In genomic region chr22:39208013-39208680, GRCh38 we compare ENCODE assay signal across 20 cellular contexts. TPM values are rescaled to one million over a fixed set of nuclear protein-coding genes. Genes with fewer than 3 reads are reported as not detected.
DNase-seq lines count a peak whose midpoint lies in the region; ATAC-seq and TF ChIP-seq lines count a peak whose summit lies in the region.
"Had no signal": no experiment of that assay in that cellular context is flagged by ENCODE, and none has a peak within 500 bp of the region (broad histone marks: within the 10 kb centered on the region; RNA-seq: fewer than 3 reads in every experiment).

No MANE protein-coding gene starts in this region.

- no peak overlapping the region for H3K4me2 ChIP-seq in neuronal stem cell (ENCODE audit: insufficient read depth, low read length, poor library complexity, severe bottlenecking)
- no peak overlapping the region for H3K4me2 ChIP-seq in MM.1S (ENCODE audit: low read depth, low read length)

- no peak for DNase-seq in CD4-positive, CD25-positive, alpha-beta regulatory T cell
- DNase-seq in D341Med (ENCODE audit: low spot score) (peak; percentile 9), coronary artery (ENCODE audit: low spot score) (peak; percentile 58), neuronal stem cell (ENCODE audit: low spot score) (no peak), MM.1S (no peak), G401 (ENCODE audit: low spot score) (no peak), brain microvascular endothelial cell (no peak)
- DNase-seq: colonic mucosa, DMS79, foreskin melanocyte, Kasumi-1, left ventricle myocardium superior, naive B cell, NCI-H1436, NCI-H2227 treated with DMSO at 0.1 percent for 48 hours, thyroid gland, WERI-Rb-1 had no signal

- H3K4me3 Mint-ChIP-seq in CD4-positive, CD25-positive, alpha-beta regulatory T cell: peak overlapping the region in 1 of 4 donors; percentile 56

- H3K9me3 ChIP-seq in CD4-positive, CD25-positive, alpha-beta regulatory T cell (ENCODE audit: control insufficient read depth in 2 of 2, low read length in 2 of 2): no peaks in the 10 kb centered on the region
- H3K9me3 ChIP-seq in neuronal stem cell (replicated peaks in 1 of 2; ENCODE audit: control insufficient read depth in 2 of 2, insufficient read depth in 1 of 2, low read depth in 1 of 2, low read length in 2 of 2): no peaks in the 10 kb centered on the region
- H3K9me3 ChIP-seq in MM.1S (replicated peaks; ENCODE audit: insufficient read depth, low read length): no peaks in the 10 kb centered on the region
- H3K9me3 ChIP-seq: ascending aorta, colonic mucosa, prostate gland had no signal

- peak overlapping the region; percentile 63 for H2BK12ac ChIP-seq in neuronal stem cell (ENCODE audit: low read length)

- H3K27me3 Mint-ChIP-seq in CD4-positive, CD25-positive, alpha-beta regulatory T cell: peaks cover 7% of the 10 kb centered on the region

- H2AFZ ChIP-seq in neuronal stem cell (ENCODE audit: low read length) (no peak overlapping the region), MM.1S (ENCODE audit: low read length) (no peak overlapping the region)

- no peaks in the 10 kb centered on the region for H3K27me3 ChIP-seq in CD4-positive, CD25-positive, alpha-beta regulatory T cell (ENCODE audit: control insufficient read depth, insufficient read depth, low read length)
- H3K27me3 ChIP-seq in neuronal stem cell (ENCODE audit: control insufficient read depth in 3 of 3, insufficient read depth in 3 of 3, low read depth in 1 of 3, low read length in 3 of 3): no peaks in the 10 kb centered on the region
- no peaks in the 10 kb centered on the region for H3K27me3 ChIP-seq in MM.1S (replicated peaks; ENCODE audit: insufficient read depth, low read length)
- H3K27me3 ChIP-seq in brain microvascular endothelial cell (replicated peaks): no peaks in the 10 kb centered on the region
- H3K27me3 ChIP-seq: ascending aorta, colonic mucosa, thyroid gland had no signal

- H3K9me3 Mint-ChIP-seq in CD4-positive, CD25-positive, alpha-beta regulatory T cell: no peaks in the 10 kb centered on the region
- H3K9me3 Mint-ChIP-seq: naive B cell had no signal

- H3K36me3 ChIP-seq in CD4-positive, CD25-positive, alpha-beta regulatory T cell (ENCODE audit: control insufficient read depth, insufficient read depth, low read length): no peaks in the 10 kb centered on the region
- H3K36me3 ChIP-seq in neuronal stem cell (replicated peaks in 1 of 2; ENCODE audit: control insufficient read depth in 2 of 2, insufficient read depth in 2 of 2, low read length in 2 of 2) (no peaks in the 10 kb centered on the region), MM.1S (replicated peaks; ENCODE audit: insufficient read depth, low read length) (no peaks in the 10 kb centered on the region), brain microvascular endothelial cell (replicated peaks) (no peaks in the 10 kb centered on the region)
- H3K36me3 ChIP-seq: ascending aorta, colonic mucosa, prostate gland, thyroid gland, WERI-Rb-1 had no signal

- peak overlapping the region; percentile 66 for H3K23ac ChIP-seq in neuronal stem cell (ENCODE audit: low read depth, low read length, poor library complexity)

- H3K27ac Mint-ChIP-seq in CD4-positive, CD25-positive, alpha-beta regulatory T cell: peak overlapping the region in 2 of 3 donors; percentile 74 to 81

- H2BK120ac ChIP-seq in neuronal stem cell (ENCODE audit: low read depth, low read length): no peak overlapping the region

- no peaks in the 10 kb centered on the region for H3K79me2 ChIP-seq in MM.1S (ENCODE audit: low read length)

- H3K4me1 Mint-ChIP-seq in CD4-positive, CD25-positive, alpha-beta regulatory T cell: peaks cover 0 to 27% (median 14%) of the 10 kb centered on the region in 4 donors

- peak overlapping the region; percentile 68 for H4K8ac ChIP-seq in neuronal stem cell (ENCODE audit: low read depth, low read length)

- no peak overlapping the region for H3K27ac ChIP-seq in CD4-positive, CD25-positive, alpha-beta regulatory T cell (ENCODE audit: insufficient read depth, low read length, poor library complexity, severe bottlenecking)
- no peak overlapping the region for H3K27ac ChIP-seq in coronary artery
- H3K27ac ChIP-seq in neuronal stem cell (replicated peaks; ENCODE audit: low read length): no peak overlapping the region
- H3K27ac ChIP-seq in MM.1S (ENCODE audit: low read length): no peak overlapping the region
- no peak overlapping the region for H3K27ac ChIP-seq in brain microvascular endothelial cell
- H3K27ac ChIP-seq: ascending aorta, colonic mucosa, prostate gland, thyroid gland, WERI-Rb-1 had no signal

- no peaks in the 10 kb centered on the region for H3K36me3 Mint-ChIP-seq in CD4-positive, CD25-positive, alpha-beta regulatory T cell

- H3K4me1 ChIP-seq in CD4-positive, CD25-positive, alpha-beta regulatory T cell (ENCODE audit: control insufficient read depth, insufficient read depth, low read length, poor library complexity, severe bottlenecking): no peaks in the 10 kb centered on the region
- H3K4me1 ChIP-seq in neuronal stem cell (ENCODE audit: control insufficient read depth in 2 of 2, insufficient read depth in 1 of 2, low read depth in 1 of 2, low read length in 2 of 2): peaks cover 3 to 18% of the 10 kb centered on the region in 2 donors
- H3K4me1 ChIP-seq in MM.1S (ENCODE audit: low read length): no peaks in the 10 kb centered on the region
- H3K4me1 ChIP-seq: ascending aorta, colonic mucosa, prostate gland had no signal

- no peaks in the 10 kb centered on the region for H3F3A ChIP-seq in MM.1S (ENCODE audit: insufficient read depth, low read length)

- no peaks in the 10 kb centered on the region for H3K9me2 ChIP-seq in MM.1S (replicated peaks; ENCODE audit: insufficient read depth, low read length)

- ATAC-seq in CD4-positive, CD25-positive, alpha-beta regulatory T cell (ENCODE audit: low read depth in 2 of 2): no peak
- ATAC-seq in GM21423 (IDR thresholded peaks at IDR 0.05; ENCODE audit: unreplicated experiment): no peak
- ATAC-seq: left ventricle myocardium superior had no signal

- H3K14ac ChIP-seq in neuronal stem cell (ENCODE audit: low read length): peak overlapping the region; percentile 49

- H3K9ac ChIP-seq in neuronal stem cell (ENCODE audit: low read depth, low read length, poor library complexity): peak overlapping the region; percentile 83
- no peak overlapping the region for H3K9ac ChIP-seq in MM.1S (ENCODE audit: low read length)

- H2BK15ac ChIP-seq in neuronal stem cell (ENCODE audit: low read length): peak overlapping the region; percentile 41

- H3K4ac ChIP-seq in neuronal stem cell (ENCODE audit: low read length): peak overlapping the region; percentile 54

- TF ChIP-seq CTCF in coronary artery (IDR thresholded peaks at IDR 0.05) (no peak), MM.1S (IDR thresholded peaks at IDR 0.05; ENCODE audit: low read length) (no peak), brain microvascular endothelial cell (IDR thresholded peaks at IDR 0.05; ENCODE audit: low read depth, low read length, missing control alignments) (no peak)

- in situ Hi-C loops in G401 (cut with HindIII; ENCODE audit: low sequenced_read_pairs): no loop called here
- in situ Hi-C loops in brain microvascular endothelial cell (cut with HindIII; ENCODE audit: low pct_ligation_motif_present, low sequenced_read_pairs): no loop called here

- peak overlapping the region; percentile 14 for H2BK5ac ChIP-seq in neuronal stem cell (ENCODE audit: low read length)

- no peaks in the 10 kb centered on the region for H3K79me1 ChIP-seq in neuronal stem cell (ENCODE audit: low read depth, low read length)

- H4K91ac ChIP-seq in neuronal stem cell (ENCODE audit: low read depth, low read length, poor library complexity): no peak overlapping the region

- WGBS in neuronal stem cell (ENCODE audit: extremely low coverage in 2 of 2, insufficient read length in 2 of 2, insufficient replicate concordance in 1 of 2), 2 donors: no CpG with 5 or more reads among the region's 11 CpGs

- H2AK5ac ChIP-seq in neuronal stem cell (ENCODE audit: low read depth, low read length): peak overlapping the region; percentile 77

- no peak overlapping the region for H3K4me3 ChIP-seq in CD4-positive, CD25-positive, alpha-beta regulatory T cell (ENCODE audit: low read depth, low read length)
- H3K4me3 ChIP-seq in coronary artery (no peak overlapping the region), neuronal stem cell (ENCODE audit: low read length in 2 of 2) (no peak overlapping the region), MM.1S (ENCODE audit: low read length) (no peak overlapping the region), brain microvascular endothelial cell (ENCODE audit: low read depth, low read length) (no peak overlapping the region)
- H3K4me3 ChIP-seq: ascending aorta, colonic mucosa, prostate gland, thyroid gland had no signal

- H3K18ac ChIP-seq in neuronal stem cell (ENCODE audit: low read length): peak overlapping the region; percentile 58

- no peaks in the 10 kb centered on the region for H4K20me1 ChIP-seq in MM.1S (ENCODE audit: insufficient read depth, low read length)

RNA-seq across cellular contexts. Expression of gene PDGFB, which starts 36.6 kb away (rescaled TPM):
- 1.7 TPM for total RNA-seq in CD4-positive, CD25-positive, alpha-beta regulatory T cell
- polyA plus RNA-seq in CD4-positive, CD25-positive, alpha-beta regulatory T cell: 1 to 10 TPM in 3 of 4 donors, under 1 TPM in 1; 0.63 to 6.3 (median 4.7) TPM
- 2.6 TPM for polyA plus RNA-seq in neuronal stem cell (2013, experiment 1 of 2)
- 2.8 TPM for polyA plus RNA-seq in neuronal stem cell (2013, experiment 2 of 2)
- 5.0 and 17.1 TPM in 2 replicates for total RNA-seq in G401 (2014; rRNA removed; shearing (Covaris generic))

RNA-seq across cellular contexts. Expression of gene CBX7, which starts 55.7 kb away (rescaled TPM):
- total RNA-seq in CD4-positive, CD25-positive, alpha-beta regulatory T cell: 102 TPM
- 10 to 100 TPM; 27.7 to 44.6 (median 35.4) TPM for polyA plus RNA-seq in CD4-positive, CD25-positive, alpha-beta regulatory T cell
- 9.3 TPM for polyA plus RNA-seq in neuronal stem cell (2013, experiment 1 of 2)
- polyA plus RNA-seq in neuronal stem cell (2013, experiment 2 of 2): 9.2 TPM
- 7.9 and 9.6 TPM in 2 replicates for total RNA-seq in G401 (2014; rRNA removed; shearing (Covaris generic))

Comparison
In these comparisons a context has a peak if more than half of its experiments do, and no peak if none do; other contexts are left out.
1. DNase-seq: peak in D341Med (single experiment) and coronary artery (single experiment); none in CD4-positive, CD25-positive, alpha-beta regulatory T cell (0 of 3), neuronal stem cell (single experiment), MM.1S (single experiment), G401 (single experiment) and brain microvascular endothelial cell (single experiment).